ENCODE assay signal across 10 cellular contexts in genomic region chr3:190012314-190012782, GRCh38.
DNase-seq lines count a peak whose midpoint lies in the region; ATAC-seq and TF ChIP-seq lines count a peak whose summit lies in the region.
"Had no signal": no experiment of that assay in that cellular context is flagged by ENCODE, and none has a peak within 500 bp of the region (broad histone marks: within the 10 kb centered on the region; RNA-seq: fewer than 3 reads in every experiment).

No MANE protein-coding gene starts in this region.

- H3K36me3 Mint-ChIP-seq in activated CD4-positive, alpha-beta T cell treated with anti-CD3 and anti-CD28 coated beads, Interleukin-2, amount 10 ng/mL, durations not matched to agents 24 days and 14 days (ENCODE audit: low read depth): no peaks in the 10 kb centered on the region

- H3K27me3 ChIP-seq in SJCRH30 (no peaks in the 10 kb centered on the region), osteoblast (ENCODE audit: insufficient read depth, low read length) (no peaks in the 10 kb centered on the region), upper lobe of left lung (no peaks in the 10 kb centered on the region)
- H3K27me3 ChIP-seq: ascending aorta had no signal

- WGBS in upper lobe of left lung, 2 donors: 62 to 63% methylated on average over 4 of the region's 4 CpGs

- H3K27me3 Mint-ChIP-seq in activated CD4-positive, alpha-beta T cell treated with anti-CD3 and anti-CD28 coated beads, Interleukin-2, amount 10 ng/mL, durations not matched to agents 24 days and 14 days: peaks cover 1% of the 10 kb centered on the region

- H3K9me3 Mint-ChIP-seq in activated CD4-positive, alpha-beta T cell treated with anti-CD3 and anti-CD28 coated beads, Interleukin-2, amount 10 ng/mL, durations not matched to agents 24 days and 14 days: no peaks in the 10 kb centered on the region

- no peaks in the 10 kb centered on the region for H3K79me2 ChIP-seq in osteoblast (ENCODE audit: insufficient read depth, low read length)

- no peak for TF ChIP-seq EP300 in upper lobe of left lung (IDR thresholded peaks at IDR 0.05)

- in situ Hi-C loops in G401 (cut with HindIII; ENCODE audit: low sequenced_read_pairs): no loop called here

- H4K20me1 ChIP-seq in osteoblast (ENCODE audit: insufficient read depth, low read length): no peaks in the 10 kb centered on the region

- peaks cover 80% of the 10 kb centered on the region for H3K4me1 ChIP-seq in SJCRH30
- peaks cover 37% of the 10 kb centered on the region for H3K4me1 ChIP-seq in osteoblast (ENCODE audit: insufficient read depth, low read length)
- peaks cover 0 to under 1% (median 0%) of the 10 kb centered on the region in 4 donors for H3K4me1 ChIP-seq in upper lobe of left lung
- H3K4me1 ChIP-seq: ascending aorta had no signal

- TF ChIP-seq POLR2A in upper lobe of left lung (IDR thresholded peaks at IDR 0.05): no peak

- H3K36me3 ChIP-seq in SJCRH30: no peaks in the 10 kb centered on the region
- no peaks in the 10 kb centered on the region for H3K36me3 ChIP-seq in osteoblast (ENCODE audit: insufficient read depth, low read length)
- H3K36me3 ChIP-seq in upper lobe of left lung: no peaks in the 10 kb centered on the region
- H3K36me3 ChIP-seq: ascending aorta had no signal

- peak overlapping the region; percentile 57 for H2AFZ ChIP-seq in osteoblast (ENCODE audit: low read length)

- H3K4me3 Mint-ChIP-seq in activated CD4-positive, alpha-beta T cell treated with anti-CD3 and anti-CD28 coated beads, Interleukin-2, amount 10 ng/mL, durations not matched to agents 24 days and 14 days: no peak overlapping the region

- TF ChIP-seq CTCF in fibroblast of mammary gland (conservative IDR thresholded peaks at IDR 0.05; ENCODE audit: control insufficient read depth, insufficient read depth, low read depth, low read length) (no peak), osteoblast (IDR thresholded peaks at IDR 0.05; ENCODE audit: extremely low read depth, low read depth, low read length) (no peak), upper lobe of left lung (IDR thresholded peaks at IDR 0.05) (no peak)

- ATAC-seq in upper lobe of left lung (ENCODE audit: low FRiP score in 2 of 2): no peak
- no peak for ATAC-seq in HG02852 (IDR thresholded peaks at IDR 0.05; ENCODE audit: unreplicated experiment)
- ATAC-seq in GM19452 (IDR thresholded peaks at IDR 0.05; ENCODE audit: unreplicated experiment): no peak

- no peaks in the 10 kb centered on the region for H3K9me3 ChIP-seq in SJCRH30 (replicated peaks)
- H3K9me3 ChIP-seq in osteoblast (ENCODE audit: low read depth, low read length): no peaks in the 10 kb centered on the region
- no peaks in the 10 kb centered on the region for H3K9me3 ChIP-seq in upper lobe of left lung
- H3K9me3 ChIP-seq: ascending aorta had no signal

- H3K4me2 ChIP-seq in osteoblast (ENCODE audit: insufficient read depth, low read length): peak overlapping the region; percentile 70

- no peaks in the 10 kb centered on the region for H3K4me1 Mint-ChIP-seq in activated CD4-positive, alpha-beta T cell treated with anti-CD3 and anti-CD28 coated beads, Interleukin-2, amount 10 ng/mL, durations not matched to agents 24 days and 14 days

- peak overlapping the region; percentile 62 for H3K27ac ChIP-seq in SJCRH30
- H3K27ac ChIP-seq in osteoblast (ENCODE audit: low read depth, low read length): peak overlapping the region; percentile 61
- no peak overlapping the region for H3K27ac ChIP-seq in upper lobe of left lung
- H3K27ac ChIP-seq: ascending aorta had no signal

- intact Hi-C loops in activated CD4-positive, alpha-beta T cell treated with anti-CD3 and anti-CD28 coated beads, Interleukin-2, amount 10 ng/mL, durations not matched to agents 24 days and 14 days (cut with micrococcal nuclease): no loop called here

- H3K27ac Mint-ChIP-seq in activated CD4-positive, alpha-beta T cell treated with anti-CD3 and anti-CD28 coated beads, Interleukin-2, amount 10 ng/mL, durations not matched to agents 24 days and 14 days: no peak overlapping the region

- no peak overlapping the region; the same call in 1 of the 2 replicates for H3K4me3 ChIP-seq in SJCRH30
- H3K4me3 ChIP-seq in fibroblast of mammary gland (ENCODE audit: control insufficient read depth, low read depth, low read length): no peak overlapping the region
- peak overlapping the region; percentile 6 for H3K4me3 ChIP-seq in osteoblast (ENCODE audit: insufficient read depth, low read length)
- H3K4me3 ChIP-seq in upper lobe of left lung: no peak overlapping the region
- H3K4me3 ChIP-seq: ascending aorta had no signal

- DNase-seq in G401 (ENCODE audit: low spot score) (peak; percentile 41), SJCRH30 (peak; percentile 40 to 73), fibroblast of mammary gland (ENCODE audit: low read depth) (peak; percentile 43), osteoblast (ENCODE audit: insufficient read length, low spot score, missing footprints) (no peak), upper lobe of left lung (no peak)
- no peak for DNase-seq in activated CD4-positive, alpha-beta T cell treated with anti-CD3 and anti-CD28 coated beads, Interleukin-2, amount 10 ng/mL, durations not matched to agents 24 days and 14 days
- DNase-seq: activated CD4-positive, alpha-beta T cell treated with anti-CD3 and anti-CD28 coated beads, Interleukin-2, amount 50 U/mL, for 1 hour had no signal

Comparison
In these comparisons a context has a peak if more than half of its experiments do, and no peak if none do; other contexts are left out.
1. DNase-seq: peak in G401 (single experiment), SJCRH30 (2 of 2) and fibroblast of mammary gland (single experiment); none in osteoblast (single experiment), upper lobe of left lung (0 of 2) and activated CD4-positive, alpha-beta T cell treated with anti-CD3 and anti-CD28 coated beads, Interleukin-2, amount 10 ng/mL, durations not matched to agents 24 days and 14 days (single experiment).
2. H3K27ac ChIP-seq: peak in SJCRH30 (single experiment) and osteoblast (single experiment); none in upper lobe of left lung (0 of 4).